In genomic region chr16:88737298-88738166, GRCh38 we compare ENCODE assay signal across 1 cellular context.
TF ChIP-seq lines count a peak whose summit lies in the region.

No MANE protein-coding gene starts in this region.

TF ChIP-seq in HEK293, 187 proteins besides CTCF, POLR2A, EP300 and RAD21 (continued from another document and continues in another):
- no peak for TF ChIP-seq ZNF704 (tag by site-specific recombination; IDR thresholded peaks at IDR 0.05)
- TF ChIP-seq, protein P1, sequence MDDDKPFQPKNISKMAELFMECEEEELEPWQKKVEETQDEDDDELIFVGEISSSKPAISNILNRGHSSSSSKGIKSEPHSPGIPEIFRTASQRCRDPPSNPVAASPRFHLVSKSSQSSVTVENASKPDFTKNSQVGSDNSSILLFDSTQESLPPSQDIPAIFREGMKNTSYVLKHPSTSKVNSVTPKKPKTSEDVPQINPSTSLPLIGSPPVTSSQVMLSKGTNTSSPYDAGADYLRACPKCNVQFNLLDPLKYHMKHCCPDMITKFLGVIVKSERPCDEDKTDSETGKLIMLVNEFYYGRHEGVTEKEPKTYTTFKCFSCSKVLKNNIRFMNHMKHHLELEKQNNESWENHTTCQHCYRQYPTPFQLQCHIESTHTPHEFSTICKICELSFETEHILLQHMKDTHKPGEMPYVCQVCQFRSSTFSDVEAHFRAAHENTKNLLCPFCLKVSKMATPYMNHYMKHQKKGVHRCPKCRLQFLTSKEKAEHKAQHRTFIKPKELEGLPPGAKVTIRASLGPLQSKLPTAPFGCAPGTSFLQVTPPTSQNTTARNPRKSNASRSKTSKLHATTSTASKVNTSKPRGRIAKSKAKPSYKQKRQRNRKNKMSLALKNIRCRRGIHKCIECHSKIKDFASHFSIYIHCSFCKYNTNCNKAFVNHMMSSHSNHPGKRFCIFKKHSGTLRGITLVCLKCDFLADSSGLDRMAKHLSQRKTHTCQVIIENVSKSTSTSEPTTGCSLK (tag by site-specific recombination; IDR thresholded peaks at IDR 0.05): no peak
- no peak for TF ChIP-seq ZNF221 (tag by site-specific recombination; IDR thresholded peaks at IDR 0.05; ENCODE audit: borderline replicate concordance)
- peak; percentile 97 for TF ChIP-seq KLF9 (tag by site-specific recombination; IDR thresholded peaks at IDR 0.05; ENCODE audit: low read depth)
- TF ChIP-seq GLI2 (tag by site-specific recombination; IDR thresholded peaks at IDR 0.05; ENCODE audit: borderline replicate concordance, low read depth): no peak
- TF ChIP-seq ZNF223 (tag by site-specific recombination; IDR thresholded peaks at IDR 0.05): no peak
- TF ChIP-seq OVOL3 (tag by site-specific recombination; IDR thresholded peaks at IDR 0.05): no peak
- no peak for TF ChIP-seq ZNF140 (tag by site-specific recombination; IDR thresholded peaks at IDR 0.05)
- TF ChIP-seq ZNF514 (tag by site-specific recombination; IDR thresholded peaks at IDR 0.05): no peak
- no peak for TF ChIP-seq ZNF48 (tag by site-specific recombination; IDR thresholded peaks at IDR 0.05)
- peak; percentile 37; the same call in 1 of the 2 replicates for TF ChIP-seq BCL11A (tag by site-specific recombination; IDR thresholded peaks at IDR 0.05; ENCODE audit: low read depth)
- TF ChIP-seq ZNF707 (tag by site-specific recombination; IDR thresholded peaks at IDR 0.05): no peak
- peak; percentile 58; the same call in 1 of the 2 replicates for TF ChIP-seq ZNF391 (tag by site-specific recombination; IDR thresholded peaks at IDR 0.05; ENCODE audit: borderline replicate concordance, low read depth)
- peak; percentile 93; the same call in 1 of the 2 replicates for TF ChIP-seq BCL11B (tag by site-specific recombination; IDR thresholded peaks at IDR 0.05; ENCODE audit: low read depth)
- no peak for TF ChIP-seq GLI4 (tag by site-specific recombination; IDR thresholded peaks at IDR 0.05)
- TF ChIP-seq ZNF747 (tag by site-specific recombination; IDR thresholded peaks at IDR 0.05): no peak
- no peak for TF ChIP-seq ZBTB6 (tag by site-specific recombination; IDR thresholded peaks at IDR 0.05)
- TF ChIP-seq ZNF560 (tag by site-specific recombination; IDR thresholded peaks at IDR 0.05; ENCODE audit: borderline replicate concordance): no peak
- no peak for TF ChIP-seq ZNF354C (tag by site-specific recombination; IDR thresholded peaks at IDR 0.05; ENCODE audit: borderline replicate concordance, low read depth)
- no peak for TF ChIP-seq ZNF311 (tag by site-specific recombination; IDR thresholded peaks at IDR 0.05; ENCODE audit: borderline replicate concordance)
- TF ChIP-seq ZNF585B (tag by site-specific recombination; IDR thresholded peaks at IDR 0.05): no peak
- peak; percentile 97 for TF ChIP-seq PATZ1 (tag by site-specific recombination; IDR thresholded peaks at IDR 0.05)
- no peak for TF ChIP-seq ZBTB48 (tag by site-specific recombination; IDR thresholded peaks at IDR 0.05)
- TF ChIP-seq ZNF426 (tag by site-specific recombination; IDR thresholded peaks at IDR 0.05): no peak
- TF ChIP-seq, protein P2, sequence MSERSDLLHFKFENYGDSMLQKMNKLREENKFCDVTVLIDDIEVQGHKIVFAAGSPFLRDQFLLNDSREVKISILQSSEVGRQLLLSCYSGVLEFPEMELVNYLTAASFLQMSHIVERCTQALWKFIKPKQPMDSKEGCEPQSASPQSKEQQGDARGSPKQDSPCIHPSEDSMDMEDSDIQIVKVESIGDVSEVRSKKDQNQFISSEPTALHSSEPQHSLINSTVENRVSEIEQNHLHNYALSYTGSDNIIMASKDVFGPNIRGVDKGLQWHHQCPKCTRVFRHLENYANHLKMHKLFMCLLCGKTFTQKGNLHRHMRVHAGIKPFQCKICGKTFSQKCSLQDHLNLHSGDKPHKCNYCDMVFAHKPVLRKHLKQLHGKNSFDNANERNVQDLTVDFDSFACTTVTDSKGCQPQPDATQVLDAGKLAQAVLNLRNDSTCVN (tag by site-specific recombination; optimal IDR thresholded peaks at IDR 0.05): peak; percentile 52
- no peak for TF ChIP-seq ZFP37 (tag by site-specific recombination; IDR thresholded peaks at IDR 0.05)
- no peak for TF ChIP-seq ZNF664 (tag by site-specific recombination; IDR thresholded peaks at IDR 0.05)
- peak; percentile 59; the same call in 1 of the 2 replicates for TF ChIP-seq ZNF600 (tag by site-specific recombination; IDR thresholded peaks at IDR 0.05)
- TF ChIP-seq GLIS1 (tag by site-specific recombination; IDR thresholded peaks at IDR 0.05): peak; percentile 61
- TF ChIP-seq ZNF791 (tag by site-specific recombination; IDR thresholded peaks at IDR 0.05): no peak
- TF ChIP-seq INSM2 (tag by site-specific recombination; IDR thresholded peaks at IDR 0.05): no peak
- TF ChIP-seq KLF7 (tag by site-specific recombination; IDR thresholded peaks at IDR 0.05; ENCODE audit: borderline replicate concordance): peak; percentile 11; the same call in 1 of the 2 replicates
- TF ChIP-seq, protein P3, sequence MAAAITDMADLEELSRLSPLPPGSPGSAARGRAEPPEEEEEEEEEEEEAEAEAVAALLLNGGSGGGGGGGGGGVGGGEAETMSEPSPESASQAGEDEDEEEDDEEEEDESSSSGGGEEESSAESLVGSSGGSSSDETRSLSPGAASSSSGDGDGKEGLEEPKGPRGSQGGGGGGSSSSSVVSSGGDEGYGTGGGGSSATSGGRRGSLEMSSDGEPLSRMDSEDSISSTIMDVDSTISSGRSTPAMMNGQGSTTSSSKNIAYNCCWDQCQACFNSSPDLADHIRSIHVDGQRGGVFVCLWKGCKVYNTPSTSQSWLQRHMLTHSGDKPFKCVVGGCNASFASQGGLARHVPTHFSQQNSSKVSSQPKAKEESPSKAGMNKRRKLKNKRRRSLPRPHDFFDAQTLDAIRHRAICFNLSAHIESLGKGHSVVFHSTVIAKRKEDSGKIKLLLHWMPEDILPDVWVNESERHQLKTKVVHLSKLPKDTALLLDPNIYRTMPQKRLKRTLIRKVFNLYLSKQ (tag by site-specific recombination; IDR thresholded peaks at IDR 0.05; ENCODE audit: borderline replicate concordance): no peak
- TF ChIP-seq YY2 (tag by site-specific recombination; IDR thresholded peaks at IDR 0.05): no peak
- no peak for TF ChIP-seq ZNF366 (tag by site-specific recombination; conservative IDR thresholded peaks at IDR 0.05)
- no peak for TF ChIP-seq PBX3 (CRISPR knock-in tag; IDR thresholded peaks at IDR 0.05)
- peak; percentile 41; the same call in 1 of the 2 replicates for TF ChIP-seq ZXDB (tag by site-specific recombination; IDR thresholded peaks at IDR 0.05)
- TF ChIP-seq ZNF394 (tag by site-specific recombination; IDR thresholded peaks at IDR 0.05; ENCODE audit: borderline replicate concordance): no peak
- TF ChIP-seq ZEB2 (tag by site-specific recombination; IDR thresholded peaks at IDR 0.05): peak; percentile 83; the same call in 1 of the 2 replicates
- TF ChIP-seq, protein P4, sequence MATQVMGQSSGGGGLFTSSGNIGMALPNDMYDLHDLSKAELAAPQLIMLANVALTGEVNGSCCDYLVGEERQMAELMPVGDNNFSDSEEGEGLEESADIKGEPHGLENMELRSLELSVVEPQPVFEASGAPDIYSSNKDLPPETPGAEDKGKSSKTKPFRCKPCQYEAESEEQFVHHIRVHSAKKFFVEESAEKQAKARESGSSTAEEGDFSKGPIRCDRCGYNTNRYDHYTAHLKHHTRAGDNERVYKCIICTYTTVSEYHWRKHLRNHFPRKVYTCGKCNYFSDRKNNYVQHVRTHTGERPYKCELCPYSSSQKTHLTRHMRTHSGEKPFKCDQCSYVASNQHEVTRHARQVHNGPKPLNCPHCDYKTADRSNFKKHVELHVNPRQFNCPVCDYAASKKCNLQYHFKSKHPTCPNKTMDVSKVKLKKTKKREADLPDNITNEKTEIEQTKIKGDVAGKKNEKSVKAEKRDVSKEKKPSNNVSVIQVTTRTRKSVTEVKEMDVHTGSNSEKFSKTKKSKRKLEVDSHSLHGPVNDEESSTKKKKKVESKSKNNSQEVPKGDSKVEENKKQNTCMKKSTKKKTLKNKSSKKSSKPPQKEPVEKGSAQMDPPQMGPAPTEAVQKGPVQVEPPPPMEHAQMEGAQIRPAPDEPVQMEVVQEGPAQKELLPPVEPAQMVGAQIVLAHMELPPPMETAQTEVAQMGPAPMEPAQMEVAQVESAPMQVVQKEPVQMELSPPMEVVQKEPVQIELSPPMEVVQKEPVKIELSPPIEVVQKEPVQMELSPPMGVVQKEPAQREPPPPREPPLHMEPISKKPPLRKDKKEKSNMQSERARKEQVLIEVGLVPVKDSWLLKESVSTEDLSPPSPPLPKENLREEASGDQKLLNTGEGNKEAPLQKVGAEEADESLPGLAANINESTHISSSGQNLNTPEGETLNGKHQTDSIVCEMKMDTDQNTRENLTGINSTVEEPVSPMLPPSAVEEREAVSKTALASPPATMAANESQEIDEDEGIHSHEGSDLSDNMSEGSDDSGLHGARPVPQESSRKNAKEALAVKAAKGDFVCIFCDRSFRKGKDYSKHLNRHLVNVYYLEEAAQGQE (tag by site-specific recombination; IDR thresholded peaks at IDR 0.05): no peak
- TF ChIP-seq ZNF660 (tag by site-specific recombination; IDR thresholded peaks at IDR 0.05): peak; percentile 71
- TF ChIP-seq ZNF530 (tag by site-specific recombination; IDR thresholded peaks at IDR 0.05; ENCODE audit: low read depth): no peak
- TF ChIP-seq ZBTB10 (tag by site-specific recombination; IDR thresholded peaks at IDR 0.05): peak; percentile 78
- TF ChIP-seq ZNF169 (tag by site-specific recombination; IDR thresholded peaks at IDR 0.05): no peak
- TF ChIP-seq ZNF350 (tag by site-specific recombination; IDR thresholded peaks at IDR 0.05): no peak
- 0 out of 2 replicates have a peak, but pooled peaks have one; percentile 26 for TF ChIP-seq ZNF10 (tag by site-specific recombination; IDR thresholded peaks at IDR 0.05)
- TF ChIP-seq SETDB1 (IDR thresholded peaks at IDR 0.05; ENCODE audit: insufficient read length, low read length): no peak
